ENCODE assay signal across 8 cellular contexts in genomic region chr2:180979086-180979934, GRCh38.
DNase-seq lines count a peak whose midpoint lies in the region; ATAC-seq and TF ChIP-seq lines count a peak whose summit lies in the region.

No MANE protein-coding gene starts in this region.

- ATAC-seq in HG02642 (IDR thresholded peaks at IDR 0.05; ENCODE audit: poor library complexity, unreplicated experiment), result no peak

- DNase-seq in activated CD4-positive, alpha-beta T cell treated with anti-CD3 and anti-CD28 coated beads for 48 hours, result peak; percentile 3
- DNase-seq in activated CD4-positive, alpha-beta T cell treated with anti-CD3 and anti-CD28 coated beads for 1 hour, result no peak
- DNase-seq in UCSD-AML1 (lab: John Stamatoyannopoulos, UW; ENCODE audit: unreplicated experiment), result peak; percentile 7
- DNase-seq in fibroblast of pulmonary artery (ENCODE audit: low read depth), result peak; percentile 77
- DNase-seq in pons (ENCODE audit: low spot score), result peak; percentile 48
- no peak for DNase-seq in activated CD4-positive, CD25-positive, alpha-beta regulatory T cell (lab: John Stamatoyannopoulos, UW)
- DNase-seq in D341Med (ENCODE audit: low spot score), result no peak

- no peak for TF ChIP-seq CTCF in fibroblast of pulmonary artery (IDR thresholded peaks at IDR 0.05; ENCODE audit: low read length, missing control alignments)

- peak overlapping the region; percentile 80 for H3K4me3 ChIP-seq in fibroblast of pulmonary artery (replicated peaks; ENCODE audit: low read depth, low read length)

Comparison
In these comparisons a context has a peak if more than half of its experiments do, and no peak if none do; other contexts are left out.
1. DNase-seq: peak in activated CD4-positive, alpha-beta T cell treated with anti-CD3 and anti-CD28 coated beads for 48 hours (single experiment), UCSD-AML1 (single experiment), fibroblast of pulmonary artery (single experiment) and pons (single experiment); none in activated CD4-positive, alpha-beta T cell treated with anti-CD3 and anti-CD28 coated beads for 1 hour (single experiment), activated CD4-positive, CD25-positive, alpha-beta regulatory T cell (0 of 4) and D341Med (single experiment).